Comparison of ENCODE assay signal across 14 cellular contexts in genomic region chr4:43607400-43607799, GRCh38.
"Had no signal": no experiment of that assay in that cellular context is flagged by ENCODE, and none has a peak within 500 bp of the region (broad histone marks: within the 10 kb centered on the region; RNA-seq: fewer than 3 reads in every experiment).

No MANE protein-coding gene starts in this region.

- H3K9me3 Mint-ChIP-seq: activated CD4-positive, alpha-beta memory T cell treated with anti-CD3 and anti-CD28 coated beads, Interleukin-2, amount 10 ng/mL, durations not matched to agents 7 days and 5 days; neural progenitor cell had no signal

- H3K36me3 Mint-ChIP-seq: activated naive CD4-positive, alpha-beta T cell treated with anti-CD3 and anti-CD28 coated beads, Interleukin-2, amount 50 U/mL, for 24 hours; neural progenitor cell had no signal

- H3K4me1 Mint-ChIP-seq: activated CD4-positive, alpha-beta memory T cell treated with anti-CD3 and anti-CD28 coated beads, Interleukin-2, amount 10 ng/mL, durations not matched to agents 7 days and 5 days; activated naive CD4-positive, alpha-beta T cell treated with anti-CD3 and anti-CD28 coated beads, Interleukin-2, amount 50 U/mL, for 24 hours had no signal

- H3K36me3 ChIP-seq: adrenal gland, neural progenitor cell, stomach, thoracic aorta, upper lobe of right lung had no signal

- H2AFZ ChIP-seq: neural progenitor cell had no signal

- ATAC-seq: left colon, sciatic nerve, upper lobe of right lung had no signal

- H3K27ac Mint-ChIP-seq: activated CD4-positive, alpha-beta memory T cell treated with anti-CD3 and anti-CD28 coated beads, Interleukin-2, amount 10 ng/mL, durations not matched to agents 7 days and 5 days; activated naive CD4-positive, alpha-beta T cell treated with anti-CD3 and anti-CD28 coated beads, Interleukin-2, amount 50 U/mL, for 24 hours; neural progenitor cell had no signal

- H3K4me1 ChIP-seq: adrenal gland, neural progenitor cell, stomach, upper lobe of right lung had no signal

- H3K27me3 Mint-ChIP-seq: activated CD4-positive, alpha-beta memory T cell treated with anti-CD3 and anti-CD28 coated beads, Interleukin-2, amount 10 ng/mL, durations not matched to agents 7 days and 5 days; activated naive CD4-positive, alpha-beta T cell treated with anti-CD3 and anti-CD28 coated beads, Interleukin-2, amount 50 U/mL, for 24 hours had no signal

- H3K4me2 ChIP-seq: neural progenitor cell had no signal

- H3K4me3 Mint-ChIP-seq: activated CD4-positive, alpha-beta memory T cell treated with anti-CD3 and anti-CD28 coated beads, Interleukin-2, amount 10 ng/mL, durations not matched to agents 7 days and 5 days; activated naive CD4-positive, alpha-beta T cell treated with anti-CD3 and anti-CD28 coated beads, Interleukin-2, amount 50 U/mL, for 24 hours; neural progenitor cell had no signal

- DNase-seq: activated CD4-positive, alpha-beta memory T cell treated with anti-CD3 and anti-CD28 coated beads, Interleukin-2, amount 10 ng/mL, durations not matched to agents 7 days and 5 days; activated CD4-positive, alpha-beta T cell treated with anti-CD3 and anti-CD28 coated beads for 1 hour; activated CD8-positive, alpha-beta memory T cell treated with anti-CD3 and anti-CD28 coated beads, Interleukin-2, amount 50 U/mL, for 4 hours; activated effector memory CD4-positive, alpha-beta T cell treated with anti-CD3 and anti-CD28 coated beads, Interleukin-2, amount 50 U/mL, for 16 hours; activated T-cell treated with anti-CD3 and anti-CD28 coated beads, Interleukin-2, amount 50 U/mL, for 48 hours; adrenal gland; left colon; stomach; upper lobe of right lung had no signal

- H3K9me3 ChIP-seq: adrenal gland, stomach, thoracic aorta, upper lobe of right lung had no signal

- H3K4me3 ChIP-seq: adrenal gland, lung, neural progenitor cell, stomach, thoracic aorta, upper lobe of right lung had no signal

- H3K27ac ChIP-seq: adrenal gland, neural progenitor cell, stomach, thoracic aorta, upper lobe of right lung had no signal
